Comparison of ENCODE assay signal across 16 cellular contexts in genomic region chr5:28404363-28405071, GRCh38.
"Had no signal": no experiment of that assay in that cellular context is flagged by ENCODE, and none has a peak within 500 bp of the region (broad histone marks: within the 10 kb centered on the region; RNA-seq: fewer than 3 reads in every experiment).

No MANE protein-coding gene starts in this region.

- H3K4me3 ChIP-seq: body of pancreas, esophagus squamous epithelium, skin epidermis, suprapubic skin had no signal

- H3K27ac ChIP-seq: body of pancreas, esophagus squamous epithelium, skin epidermis, suprapubic skin had no signal

- H3K9me3 ChIP-seq: body of pancreas, suprapubic skin had no signal

- H3K36me3 ChIP-seq: esophagus squamous epithelium, suprapubic skin had no signal

- H3K4me1 ChIP-seq: body of pancreas, esophagus squamous epithelium, suprapubic skin had no signal

- ATAC-seq: activated CD8-positive, alpha-beta T cell treated with anti-CD3 and anti-CD28 coated beads for 36 hours; activated T-cell treated with anti-CD3 and anti-CD28 coated beads, Interleukin-2, amount 50 U/mL, for 4 hours; body of pancreas; natural killer cell; stimulated activated naive CD8-positive, alpha-beta T cell treated with anti-CD3 and anti-CD28 coated beads, Interleukin-15, Interleukin-2, amounts not matched to agents 100 U/mL and 50 U/mL, for 24 hours had no signal

- DNase-seq: activated B cell treated with CpG ODN at 0.5 μM for 24 hours; activated CD4-positive, alpha-beta T cell treated with anti-CD3 and anti-CD28 coated beads for 48 hours; activated CD8-positive, alpha-beta T cell treated with anti-CD3 and anti-CD28 coated beads for 36 hours; activated effector memory CD4-positive, alpha-beta T cell treated with Interleukin-2 at 50 U/mL for 16 hours; activated T-cell treated with anti-CD3 and anti-CD28 coated beads, Interleukin-2, amount 50 U/mL, for 4 hours; body of pancreas; cortex of kidney; effector CD4-positive, alpha-beta T cell; esophagus squamous epithelium; natural killer cell; stimulated activated CD4-positive, alpha-beta T cell treated with anti-CD3 and anti-CD28 coated beads, Interleukin-4, amount 100 ng/mL, for 4 hours; stimulated activated CD8-positive, alpha-beta memory T cell treated with anti-CD3 and anti-CD28 coated beads, Interleukin-4, amount 100 ng/mL, for 48 hours; stimulated activated naive CD8-positive, alpha-beta T cell treated with anti-CD3 and anti-CD28 coated beads, Interleukin-15, Interleukin-2, amounts not matched to agents 100 U/mL and 50 U/mL, for 24 hours; SW 1271 had no signal

- H3K27me3 ChIP-seq: body of pancreas, esophagus squamous epithelium, suprapubic skin had no signal
